Comparison of ENCODE assay signal across 1 cellular context in genomic region chr18:69838620-69839411, GRCh38.
TF ChIP-seq lines count a peak whose summit lies in the region.

No MANE protein-coding gene starts in this region.

TF ChIP-seq in HCT116, 20 proteins besides CTCF, POLR2A, EP300 and RAD21 (continued from another document):
- no peak for TF ChIP-seq CEBPB (IDR thresholded peaks at IDR 0.05; ENCODE audit: low read depth)
